ENCODE assay signal across 6 cellular contexts in the genomic region with DNA sequence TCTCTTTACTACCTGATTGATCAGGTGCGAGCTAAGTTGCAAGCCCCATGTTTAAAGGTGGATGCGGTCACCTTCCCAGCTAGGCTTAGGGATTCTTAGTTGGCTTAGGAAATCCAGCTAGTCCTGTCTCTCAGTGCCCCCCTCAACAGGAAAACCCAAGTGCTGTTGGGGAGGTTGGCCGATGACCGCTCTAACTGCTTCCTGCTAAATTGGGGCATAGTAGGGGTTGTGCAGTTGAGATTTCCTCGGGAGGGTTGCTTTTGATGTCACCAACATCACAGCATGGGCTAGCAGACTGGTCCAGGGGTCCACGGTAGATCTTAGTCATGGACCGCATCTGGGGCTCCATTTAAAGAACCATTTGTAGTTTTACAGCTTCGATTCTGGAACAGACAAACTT. TPM values are rescaled to one million over a fixed set of nuclear protein-coding genes. Genes with fewer than 3 reads are reported as not detected.
DNase-seq lines count a peak whose midpoint lies in the region; ATAC-seq and TF ChIP-seq lines count a peak whose summit lies in the region.
"Not testable (repeated sequence)": the region's sequence is repeated elsewhere in the genome, so short reads cannot be mapped to it uniquely, and the experiment has no call there.

No MANE protein-coding gene starts in this region.

- TF ChIP-seq CTCF in CD4-positive, alpha-beta T cell (IDR thresholded peaks at IDR 0.05); activated CD8-positive, alpha-beta T cell treated with anti-CD3 and anti-CD28 coated beads for 36 hours (IDR thresholded peaks at IDR 0.05); nephron (IDR thresholded peaks at IDR 0.05; ENCODE audit: unreplicated experiment in 3 of 3); type B pancreatic cell (conservative IDR thresholded peaks at IDR 0.05): not testable (repeated sequence)

- intact Hi-C loops in CD4-positive, alpha-beta T cell (cut with DNase I, micrococcal nuclease): loop anchor here in 1 of 2 experiments (2.0 to 5.0 kb wide), 2 partner anchors 25 to 37 kb away; no protein-coding TSS in a partner anchor
- intact Hi-C loops in activated CD8-positive, alpha-beta T cell treated with anti-CD3 and anti-CD28 coated beads for 36 hours (cut with micrococcal nuclease): not testable (repeated sequence)
- intact Hi-C loops in activated naive CD4-positive, alpha-beta T cell treated with anti-CD3 and anti-CD28 coated beads for 36 hours (cut with micrococcal nuclease): loop anchor here (5.0 kb wide), 1 partner anchor 37 kb away; no protein-coding TSS in a partner anchor

- H3K27me3 ChIP-seq in CD4-positive, alpha-beta T cell (ENCODE audit: control insufficient read depth, insufficient read depth, low read length): not testable (repeated sequence)

- H3K4me1 Mint-ChIP-seq in CD4-positive, alpha-beta T cell (ENCODE audit: low read depth): peaks cover 32% of the 10 kb centered on the region
- peaks cover 22% of the 10 kb centered on the region for H3K4me1 Mint-ChIP-seq in activated CD8-positive, alpha-beta T cell treated with anti-CD3 and anti-CD28 coated beads for 36 hours (ENCODE audit: low read depth)
- H3K4me1 Mint-ChIP-seq in activated naive CD4-positive, alpha-beta T cell treated with anti-CD3 and anti-CD28 coated beads for 36 hours (ENCODE audit: low read depth): peaks cover 24% of the 10 kb centered on the region
- H3K4me1 Mint-ChIP-seq in nephron (peaks cover 17% of the 10 kb centered on the region), type B pancreatic cell (ENCODE audit: unreplicated experiment) (peaks cover 20% of the 10 kb centered on the region)

- CTCF ChIA-PET in CD4-positive, alpha-beta T cell (lab: Charles Lee): interaction anchor here (1.7 kb wide), 1 partner anchor 31 kb away, joined by 3 read pairs; no protein-coding TSS in a partner anchor
- CTCF ChIA-PET in activated CD8-positive, alpha-beta T cell treated with anti-CD3 and anti-CD28 coated beads for 36 hours (lab: Charles Lee): interaction anchor here (2.9 to 5.2 kb wide), 4 partner anchors 7 to 79 kb away, joined by 22 to 74 read pairs (median 28); a partner anchor contains a TSS
- CTCF ChIA-PET in activated naive CD4-positive, alpha-beta T cell treated with anti-CD3 and anti-CD28 coated beads for 36 hours (lab: Charles Lee): interaction anchor here (4.5 kb wide), 1 partner anchor 37 kb away, joined by 56 read pairs; no protein-coding TSS in a partner anchor

- H3K4me3 Mint-ChIP-seq in CD4-positive, alpha-beta T cell: peak overlapping the region; percentile 45
- not testable (repeated sequence) for H3K4me3 Mint-ChIP-seq in activated CD8-positive, alpha-beta T cell treated with anti-CD3 and anti-CD28 coated beads for 36 hours; activated naive CD4-positive, alpha-beta T cell treated with anti-CD3 and anti-CD28 coated beads for 36 hours
- H3K4me3 Mint-ChIP-seq in nephron (peak overlapping the region; percentile 44 to 73 (median 71)), type B pancreatic cell (peak overlapping the region; percentile 47)

- H3K27me3 Mint-ChIP-seq in CD4-positive, alpha-beta T cell; activated CD8-positive, alpha-beta T cell treated with anti-CD3 and anti-CD28 coated beads for 36 hours; activated naive CD4-positive, alpha-beta T cell treated with anti-CD3 and anti-CD28 coated beads for 36 hours (ENCODE audit: low read depth); nephron (ENCODE audit: low read depth); type B pancreatic cell: not testable (repeated sequence)

- ATAC-seq in CD4-positive, alpha-beta T cell (ENCODE audit: poor library complexity); activated CD8-positive, alpha-beta T cell treated with anti-CD3 and anti-CD28 coated beads for 36 hours: not testable (repeated sequence)

- peaks cover 20% of the 10 kb centered on the region for H3K36me3 Mint-ChIP-seq in CD4-positive, alpha-beta T cell (ENCODE audit: low read depth)
- H3K36me3 Mint-ChIP-seq in activated CD8-positive, alpha-beta T cell treated with anti-CD3 and anti-CD28 coated beads for 36 hours (ENCODE audit: low read depth): peaks cover 16% of the 10 kb centered on the region
- H3K36me3 Mint-ChIP-seq in activated naive CD4-positive, alpha-beta T cell treated with anti-CD3 and anti-CD28 coated beads for 36 hours (ENCODE audit: low read depth); nephron (ENCODE audit: low read depth): not testable (repeated sequence)
- H3K36me3 Mint-ChIP-seq in type B pancreatic cell: peaks cover 12% of the 10 kb centered on the region

- H3K9me3 Mint-ChIP-seq in CD4-positive, alpha-beta T cell; activated CD8-positive, alpha-beta T cell treated with anti-CD3 and anti-CD28 coated beads for 36 hours; activated naive CD4-positive, alpha-beta T cell treated with anti-CD3 and anti-CD28 coated beads for 36 hours; nephron; type B pancreatic cell: not testable (repeated sequence)

- not testable (repeated sequence) for DNase-seq in CD4-positive, alpha-beta T cell; type B pancreatic cell (ENCODE audit: extremely low spot score, unreplicated experiment)
- peak; percentile 24 for DNase-seq in activated CD8-positive, alpha-beta T cell treated with anti-CD3 and anti-CD28 coated beads for 36 hours
- DNase-seq in activated naive CD4-positive, alpha-beta T cell treated with anti-CD3 and anti-CD28 coated beads for 36 hours: peak; percentile 22
- DNase-seq in erythroblast (lab: John Stamatoyannopoulos, UW): peak; percentile 24 to 32

- not testable (repeated sequence) for TF ChIP-seq POLR2A in erythroblast (IDR thresholded peaks at IDR 0.05; ENCODE audit: low read length)

- not testable (repeated sequence) for H3K27ac Mint-ChIP-seq in CD4-positive, alpha-beta T cell; activated CD8-positive, alpha-beta T cell treated with anti-CD3 and anti-CD28 coated beads for 36 hours; activated naive CD4-positive, alpha-beta T cell treated with anti-CD3 and anti-CD28 coated beads for 36 hours; nephron; type B pancreatic cell

- H3K27ac ChIP-seq in CD4-positive, alpha-beta T cell (ENCODE audit: low read depth, low read length): not testable (repeated sequence)

- H3K9me3 ChIP-seq in CD4-positive, alpha-beta T cell (ENCODE audit: control insufficient read depth, low read length): not testable (repeated sequence)

- POLR2A ChIA-PET in CD4-positive, alpha-beta T cell (lab: Charles Lee): interaction anchor here (4.0 to 4.6 kb wide), 2 partner anchors 28 to 37 kb away, joined by 35 to 52 read pairs; a partner anchor contains a TSS
- POLR2A ChIA-PET in activated CD8-positive, alpha-beta T cell treated with anti-CD3 and anti-CD28 coated beads for 36 hours (lab: Charles Lee): interaction anchor here (0.9 to 2.9 kb wide), 2 partner anchors 9 to 26 kb away, joined by 4 to 16 read pairs; a partner anchor contains a TSS

RNA-seq across cellular contexts. Expression of a gene that starts 2.3 kb away (rescaled TPM):
- 10 to 100 TPM; 45.1 to 51.5 TPM for total RNA-seq in CD4-positive, alpha-beta T cell
- total RNA-seq in activated CD8-positive, alpha-beta T cell treated with anti-CD3 and anti-CD28 coated beads for 36 hours: 10 to 100 TPM; 70.6 to 71.0 TPM
- total RNA-seq in activated naive CD4-positive, alpha-beta T cell treated with anti-CD3 and anti-CD28 coated beads for 36 hours: 10 to 100 TPM; 48.1 to 50.1 TPM
- 75.3 and 104 TPM in 2 replicates for total RNA-seq in type B pancreatic cell (ENCODE audit: low replicate concordance)

RNA-seq across cellular contexts. Expression of a gene that starts 26.4 kb away (rescaled TPM):
- total RNA-seq in CD4-positive, alpha-beta T cell: 10 to 100 TPM; 11.9 to 13.9 TPM
- total RNA-seq in activated CD8-positive, alpha-beta T cell treated with anti-CD3 and anti-CD28 coated beads for 36 hours: 10 to 100 TPM; 14.5 to 17.5 TPM
- 10 to 100 TPM; 19.7 to 20.7 TPM for total RNA-seq in activated naive CD4-positive, alpha-beta T cell treated with anti-CD3 and anti-CD28 coated beads for 36 hours
- total RNA-seq in type B pancreatic cell (ENCODE audit: low replicate concordance): 57.3 and 75.0 TPM in 2 replicates

RNA-seq across cellular contexts. Expression of a gene that starts 26.6 kb away (rescaled TPM):
- total RNA-seq in CD4-positive, alpha-beta T cell: under 1 TPM; 0.36 to 0.92 TPM
- total RNA-seq in activated CD8-positive, alpha-beta T cell treated with anti-CD3 and anti-CD28 coated beads for 36 hours: 10 to 100 TPM; 48.0 to 48.6 TPM
- total RNA-seq in activated naive CD4-positive, alpha-beta T cell treated with anti-CD3 and anti-CD28 coated beads for 36 hours: 10 to 100 TPM; 68.9 to 69.8 TPM
- 6.2 and 18.7 TPM in 2 replicates for total RNA-seq in type B pancreatic cell (ENCODE audit: low replicate concordance)

RNA-seq across cellular contexts. Expression of a gene that starts 26.6 kb away (rescaled TPM):
- total RNA-seq in CD4-positive, alpha-beta T cell: 10 to 100 TPM; 13.7 to 14.8 TPM
- total RNA-seq in activated CD8-positive, alpha-beta T cell treated with anti-CD3 and anti-CD28 coated beads for 36 hours: 10 to 100 TPM; 54.6 to 55.8 TPM
- 10 to 100 TPM; 55.1 to 58.2 TPM for total RNA-seq in activated naive CD4-positive, alpha-beta T cell treated with anti-CD3 and anti-CD28 coated beads for 36 hours
- 66.6 and 76.9 TPM in 2 replicates for total RNA-seq in type B pancreatic cell (ENCODE audit: low replicate concordance)

RNA-seq across cellular contexts. Expression of a gene that starts 53.7 kb away (rescaled TPM):
- 10 to 100 TPM; 11.0 to 12.2 TPM for total RNA-seq in CD4-positive, alpha-beta T cell
- total RNA-seq in activated CD8-positive, alpha-beta T cell treated with anti-CD3 and anti-CD28 coated beads for 36 hours: 10 to 100 TPM; 24.4 to 25.3 TPM
- total RNA-seq in activated naive CD4-positive, alpha-beta T cell treated with anti-CD3 and anti-CD28 coated beads for 36 hours: 10 to 100 TPM; 21.1 to 21.8 TPM
- 23.5 and 38.8 TPM in 2 replicates for total RNA-seq in type B pancreatic cell (ENCODE audit: low replicate concordance)
